In genomic region chr5:159095882-159096554, GRCh38 we compare ENCODE assay signal across 10 cellular contexts. TPM values are rescaled to one million over a fixed set of nuclear protein-coding genes. Genes with fewer than 3 reads are reported as not detected.
A peak's percentile ranks its signal among the peaks of the same experiment; 100 is the strongest.
DNase-seq lines count a peak whose midpoint lies in the region; ATAC-seq, FAIRE-seq and TF ChIP-seq lines count a peak whose summit lies in the region.
"Had no signal": no experiment of that assay in that cellular context is flagged by ENCODE, and none has a peak within 500 bp of the region (broad histone marks: within the 10 kb centered on the region; RNA-seq: fewer than 3 reads in every experiment).

No MANE protein-coding gene starts in this region.

- peaks cover 93% of the 10 kb centered on the region for H3K36me3 Mint-ChIP-seq in activated B cell treated with CpG ODN at 0.5 μM for 24 hours (ENCODE audit: low read depth)
- no peaks in the 10 kb centered on the region for H3K36me3 Mint-ChIP-seq in activated CD4-positive, alpha-beta memory T cell treated with anti-CD3 and anti-CD28 coated beads, Interleukin-2, amount 10 ng/mL, durations not matched to agents 7 days and 5 days (ENCODE audit: low read depth)

- POLR2A ChIA-PET in activated B cell treated with CpG ODN at 0.5 μM for 24 hours (lab: Charles Lee), result interaction anchor here (0.6 to 13.9 kb wide), 10 partner anchors 10 to 649 kb away, joined by 3 to 483 read pairs (median 10); no protein-coding TSS in a partner anchor
- POLR2A ChIA-PET in activated CD4-positive, alpha-beta memory T cell treated with anti-CD3 and anti-CD28 coated beads, Interleukin-2, amount 10 ng/mL, durations not matched to agents 7 days and 5 days (lab: Charles Lee), result no interaction called here

- no peaks in the 10 kb centered on the region for H3K9me3 Mint-ChIP-seq in activated B cell treated with CpG ODN at 0.5 μM for 24 hours
- H3K9me3 Mint-ChIP-seq in activated CD4-positive, alpha-beta memory T cell treated with anti-CD3 and anti-CD28 coated beads, Interleukin-2, amount 10 ng/mL, durations not matched to agents 7 days and 5 days, result no peaks in the 10 kb centered on the region

- H3K4me1 ChIP-seq in iPS-15b (ENCODE audit: control insufficient read depth, insufficient read depth, low read length) (peaks cover 6% of the 10 kb centered on the region), skeletal muscle satellite cell (ENCODE audit: control insufficient read depth, insufficient read depth, low read length) (peaks cover 31% of the 10 kb centered on the region)

- H3K9me3 ChIP-seq in iPS-15b (ENCODE audit: control insufficient read depth, insufficient read depth, low read length), result no peaks in the 10 kb centered on the region
- H3K9me3 ChIP-seq in skeletal muscle satellite cell (replicated peaks; ENCODE audit: low read length), result no peaks in the 10 kb centered on the region

- H3K27me3 Mint-ChIP-seq in activated B cell treated with CpG ODN at 0.5 μM for 24 hours, result no peaks in the 10 kb centered on the region
- peaks cover 65% of the 10 kb centered on the region for H3K27me3 Mint-ChIP-seq in activated CD4-positive, alpha-beta memory T cell treated with anti-CD3 and anti-CD28 coated beads, Interleukin-2, amount 10 ng/mL, durations not matched to agents 7 days and 5 days

- TF ChIP-seq CTCF in GM06990 (IDR thresholded peaks at IDR 0.05; ENCODE audit: insufficient read depth, low read length, poor library complexity, severe bottlenecking) (no peak), activated B cell treated with CpG ODN at 0.5 μM for 24 hours (IDR thresholded peaks at IDR 0.05) (no peak)

- peak overlapping the region; percentile 87 for H3K4me3 ChIP-seq in GM06990 (replicated peaks; ENCODE audit: low read depth, low read length)
- peak overlapping the region; percentile 30 for H3K4me3 ChIP-seq in iPS-15b (ENCODE audit: low read depth, low read length)
- no peak overlapping the region for H3K4me3 ChIP-seq in skeletal muscle satellite cell (ENCODE audit: low read length)

- peak overlapping the region; percentile 99 for H3K4me3 Mint-ChIP-seq in activated B cell treated with CpG ODN at 0.5 μM for 24 hours
- no peak overlapping the region for H3K4me3 Mint-ChIP-seq in activated CD4-positive, alpha-beta memory T cell treated with anti-CD3 and anti-CD28 coated beads, Interleukin-2, amount 10 ng/mL, durations not matched to agents 7 days and 5 days

- H3K36me3 ChIP-seq in GM06990 (ENCODE audit: control insufficient read depth, insufficient read depth, low read length) (no peaks in the 10 kb centered on the region), iPS-15b (ENCODE audit: control insufficient read depth, insufficient read depth, low read length) (no peaks in the 10 kb centered on the region), skeletal muscle satellite cell (ENCODE audit: insufficient read depth, low read length) (peaks cover 2% of the 10 kb centered on the region)

- DNase-seq in GM06990 (ENCODE audit: extremely low read depth, insufficient read length) (peak; percentile 44), activated B cell treated with CpG ODN at 0.5 μM for 24 hours (peak; percentile 20), mesenteric fat pad (ENCODE audit: low spot score) (no peak), HTR-8/SVneo (ENCODE audit: insufficient read length, low spot score) (no peak)
- DNase-seq in activated CD4-positive, alpha-beta memory T cell treated with anti-CD3 and anti-CD28 coated beads, Interleukin-2, amount 10 ng/mL, durations not matched to agents 7 days and 5 days, result no peak
- DNase-seq: Kasumi-1 had no signal

- H3K4me2 ChIP-seq in skeletal muscle satellite cell (ENCODE audit: low read length), result peak overlapping the region; percentile 91

- H3K27ac Mint-ChIP-seq in activated B cell treated with CpG ODN at 0.5 μM for 24 hours, result peak overlapping the region; percentile 63
- H3K27ac Mint-ChIP-seq in activated CD4-positive, alpha-beta memory T cell treated with anti-CD3 and anti-CD28 coated beads, Interleukin-2, amount 10 ng/mL, durations not matched to agents 7 days and 5 days, result no peak overlapping the region

- FAIRE-seq in HTR-8/SVneo (lab: Jason Lieb, UNC), result no peak

- H3K27me3 ChIP-seq in GM06990 (replicated peaks; ENCODE audit: control insufficient read depth, insufficient read depth, low read length), result no peaks in the 10 kb centered on the region
- peaks cover 90% of the 10 kb centered on the region for H3K27me3 ChIP-seq in iPS-15b (ENCODE audit: control insufficient read depth, insufficient read depth, low read length)
- peaks cover 7% of the 10 kb centered on the region for H3K27me3 ChIP-seq in skeletal muscle satellite cell (ENCODE audit: control insufficient read depth, insufficient read depth, low read length)

- CTCF ChIA-PET in activated B cell treated with CpG ODN at 0.5 μM for 24 hours (lab: Charles Lee), result no interaction called here
- CTCF ChIA-PET in activated CD4-positive, alpha-beta memory T cell treated with anti-CD3 and anti-CD28 coated beads, Interleukin-2, amount 10 ng/mL, durations not matched to agents 7 days and 5 days (lab: Charles Lee), result no interaction called here

- peaks cover 63% of the 10 kb centered on the region for H3K4me1 Mint-ChIP-seq in activated B cell treated with CpG ODN at 0.5 μM for 24 hours
- H3K4me1 Mint-ChIP-seq in activated CD4-positive, alpha-beta memory T cell treated with anti-CD3 and anti-CD28 coated beads, Interleukin-2, amount 10 ng/mL, durations not matched to agents 7 days and 5 days, result peaks cover 37% of the 10 kb centered on the region

- intact Hi-C loops in activated B cell treated with CpG ODN at 0.5 μM for 24 hours (cut with micrococcal nuclease), result no loop called here

- ATAC-seq in activated B cell treated with CpG ODN at 0.5 μM for 24 hours (ENCODE audit: low read depth) (no peak), GM21717 (IDR thresholded peaks at IDR 0.05; ENCODE audit: unreplicated experiment) (no peak)

- H3K9ac ChIP-seq in iPS-15b (ENCODE audit: low read depth, low read length), result no peak overlapping the region
- H3K9ac ChIP-seq in skeletal muscle satellite cell (ENCODE audit: low read depth, low read length), result no peak overlapping the region

RNA-seq across cellular contexts. Expression of gene EBF1, which starts 3.7 kb away (rescaled TPM):
- 195 and 247 TPM in 2 replicates for total RNA-seq in activated B cell treated with CpG ODN at 0.5 μM for 24 hours
- total RNA-seq in skeletal muscle satellite cell (2012; rRNA removed), result 20.0 and 21.2 TPM in 2 replicates
- total RNA-seq in mesenteric fat pad, result 83.3 TPM
- under 1 TPM in 1 of 2 experiments, not detected in 1; 0.23 TPM for total RNA-seq in activated CD4-positive, alpha-beta memory T cell treated with anti-CD3 and anti-CD28 coated beads, Interleukin-2, amount 10 ng/mL, durations not matched to agents 7 days and 5 days
- total RNA-seq: activated CD8-positive, alpha-beta memory T cell treated with anti-CD3 and anti-CD28 coated beads for 36 hours had no signal

Comparison
In these comparisons a context has a peak if more than half of its experiments do, and no peak if none do; other contexts are left out.
1. DNase-seq: peak in GM06990 (single experiment) and activated B cell treated with CpG ODN at 0.5 μM for 24 hours (single experiment); none in mesenteric fat pad (single experiment), activated CD4-positive, alpha-beta memory T cell treated with anti-CD3 and anti-CD28 coated beads, Interleukin-2, amount 10 ng/mL, durations not matched to agents 7 days and 5 days (single experiment) and HTR-8/SVneo (single experiment).
2. RNA of gene EBF1, which starts 3.7 kb away (total RNA-seq): 195 to 247 TPM in activated B cell treated with CpG ODN at 0.5 μM for 24 hours and 83.3 TPM in mesenteric fat pad (single experiment); 0.23 TPM in activated CD4-positive, alpha-beta memory T cell treated with anti-CD3 and anti-CD28 coated beads, Interleukin-2, amount 10 ng/mL, durations not matched to agents 7 days and 5 days; every median in the first group is over 10 times any median in the second.